ENCODE assay signal across 13 cellular contexts in genomic region chr6:107075951-107076381, GRCh38. TPM values are rescaled to one million over a fixed set of nuclear protein-coding genes. Genes with fewer than 3 reads are reported as not detected.
A peak's percentile ranks its signal among the peaks of the same experiment; 100 is the strongest.
DNase-seq lines count a peak whose midpoint lies in the region; ATAC-seq and TF ChIP-seq lines count a peak whose summit lies in the region.
"Had no signal": no experiment of that assay in that cellular context is flagged by ENCODE, and none has a peak within 500 bp of the region (broad histone marks: within the 10 kb centered on the region; RNA-seq: fewer than 3 reads in every experiment).

No MANE protein-coding gene starts in this region.

- H3K9me3 Mint-ChIP-seq in Calu3 (ENCODE audit: low read depth, unreplicated experiment) (no peaks in the 10 kb centered on the region), endothelial cell (ENCODE audit: unreplicated experiment) (no peaks in the 10 kb centered on the region)
- H3K9me3 Mint-ChIP-seq: CD4-positive, CD25-positive, alpha-beta regulatory T cell had no signal

- no peak for ATAC-seq in Right ventricle myocardium superior (ENCODE audit: poor library complexity)
- peak; percentile 95 for ATAC-seq in SK-N-SH treated with all-trans-retinoic acid at 6 μM for 48 hours
- peak; percentile 31 for ATAC-seq in aorta (ENCODE audit: low FRiP score)

- DNase-seq in cardiac muscle cell (ENCODE audit: low read depth in 1 of 2, low spot score in 1 of 2) (peak in 1 of 2 donors; percentile 66), Right ventricle myocardium superior (no peak), inferior parietal cortex (ENCODE audit: extremely low spot score) (peak; percentile 62), aorta (no peak), Calu3 (no peak), endothelial cell (ENCODE audit: low spot score) (no peak), NCI-H345 treated with DMSO at 0.1 percent for 48 hours (lab: John Stamatoyannopoulos, UW; ENCODE audit: unreplicated experiment) (no peak)
- DNase-seq: activated gamma-delta T cell; CD4-positive, CD25-positive, alpha-beta regulatory T cell; small intestine had no signal

- 45 to 52% methylated on average over 6 of the region's 6 CpGs for WGBS in aorta, 2 donors

- H3K4me3 Mint-ChIP-seq in Calu3 (ENCODE audit: low read depth, unreplicated experiment) (no peak overlapping the region), endothelial cell (ENCODE audit: unreplicated experiment) (no peak overlapping the region)
- H3K4me3 Mint-ChIP-seq: CD4-positive, CD25-positive, alpha-beta regulatory T cell had no signal

- no peak overlapping the region for H3K27ac Mint-ChIP-seq in Calu3 (ENCODE audit: unreplicated experiment)
- H3K27ac Mint-ChIP-seq in endothelial cell (ENCODE audit: unreplicated experiment), result no peak overlapping the region
- H3K27ac Mint-ChIP-seq: CD4-positive, CD25-positive, alpha-beta regulatory T cell had no signal

- H3K36me3 Mint-ChIP-seq in Calu3 (ENCODE audit: insufficient read depth, unreplicated experiment) (no peaks in the 10 kb centered on the region), endothelial cell (ENCODE audit: low read depth, unreplicated experiment) (peaks cover 2% of the 10 kb centered on the region)
- H3K36me3 Mint-ChIP-seq: CD4-positive, CD25-positive, alpha-beta regulatory T cell had no signal

- H3K27me3 ChIP-seq in cardiac muscle cell, result no peaks in the 10 kb centered on the region
- H3K27me3 ChIP-seq in aorta (ENCODE audit: control insufficient read depth in 1 of 2, insufficient read depth in 2 of 2, low read length in 1 of 2), result no peaks in the 10 kb centered on the region

- H3K9me3 ChIP-seq in cardiac muscle cell (ENCODE audit: low read depth) (no peaks in the 10 kb centered on the region), aorta (ENCODE audit: control insufficient read depth, low read length) (no peaks in the 10 kb centered on the region)
- H3K9me3 ChIP-seq: thoracic aorta had no signal

- no peaks in the 10 kb centered on the region for H3K36me3 ChIP-seq in cardiac muscle cell
- H3K36me3 ChIP-seq in aorta (ENCODE audit: control insufficient read depth in 1 of 2, insufficient read depth in 2 of 2, low read length in 1 of 2), result peaks cover 0 to 2% of the 10 kb centered on the region in 2 donors
- H3K36me3 ChIP-seq: thoracic aorta had no signal

- H3K27me3 Mint-ChIP-seq in Calu3 (ENCODE audit: unreplicated experiment) (no peaks in the 10 kb centered on the region), endothelial cell (ENCODE audit: unreplicated experiment) (peaks cover 10% of the 10 kb centered on the region)
- H3K27me3 Mint-ChIP-seq: CD4-positive, CD25-positive, alpha-beta regulatory T cell had no signal

- no peak overlapping the region for H3K27ac ChIP-seq in cardiac muscle cell
- no peak overlapping the region for H3K27ac ChIP-seq in aorta (ENCODE audit: low read depth in 1 of 2, low read length in 2 of 2)
- H3K27ac ChIP-seq: HL-60, thoracic aorta had no signal

- TF ChIP-seq CTCF in cardiac muscle cell (IDR thresholded peaks at IDR 0.05; ENCODE audit: low read depth, low read length) (peak; percentile 34), Calu3 (IDR thresholded peaks at IDR 0.05; ENCODE audit: unreplicated experiment) (no peak), endothelial cell (IDR thresholded peaks at IDR 0.05; ENCODE audit: unreplicated experiment) (no peak)

- intact Hi-C loops in Right ventricle myocardium superior (cut with DNase I), result no loop called here
- intact Hi-C loops in aorta (cut with DNase I), result no loop called here
- intact Hi-C loops in Calu3 (cut with micrococcal nuclease; ENCODE audit: unreplicated experiment), result no loop called here

- no peaks in the 10 kb centered on the region for H3K4me1 Mint-ChIP-seq in Calu3 (ENCODE audit: low read depth, unreplicated experiment)
- H3K4me1 Mint-ChIP-seq in endothelial cell (ENCODE audit: unreplicated experiment), result no peaks in the 10 kb centered on the region
- H3K4me1 Mint-ChIP-seq: CD4-positive, CD25-positive, alpha-beta regulatory T cell had no signal

- H3K4me1 ChIP-seq in cardiac muscle cell (ENCODE audit: low read depth) (no peaks in the 10 kb centered on the region), aorta (ENCODE audit: control insufficient read depth in 1 of 2, insufficient read depth in 2 of 2, low read length in 2 of 2) (no peaks in the 10 kb centered on the region)

- H3K4me3 ChIP-seq in cardiac muscle cell, result no peak overlapping the region
- H3K4me3 ChIP-seq in aorta (ENCODE audit: low read length in 2 of 2), result no peak overlapping the region
- H3K4me3 ChIP-seq: thoracic aorta had no signal

- CTCF ChIA-PET in Calu3 (lab: Charles Lee), result no interaction called here

- BruUV-seq in Calu3 (replicated peaks; lab: Mats Ljungman, UMichigan), result no TSS peak

TF ChIP-seq in SK-N-SH treated with all-trans-retinoic acid at 6 μM for 48 hours, 23 proteins besides CTCF, POLR2A, EP300 and RAD21 (continues in another document):
- TF ChIP-seq ZFP30 (CRISPR knock-in tag; IDR thresholded peaks at IDR 0.05) (no peak), TOX (CRISPR knock-in tag; IDR thresholded peaks at IDR 0.05; ENCODE audit: borderline replicate concordance) (no peak), SNAI2 (CRISPR knock-in tag; IDR thresholded peaks at IDR 0.05) (no peak), PATZ1 (CRISPR knock-in tag; IDR thresholded peaks at IDR 0.05; ENCODE audit: borderline replicate concordance) (no peak), CREB5 (CRISPR knock-in tag; IDR thresholded peaks at IDR 0.05; ENCODE audit: low read depth) (no peak), ZNF70 (CRISPR knock-in tag; IDR thresholded peaks at IDR 0.05) (no peak), TCF4 (CRISPR knock-in tag; IDR thresholded peaks at IDR 0.05; ENCODE audit: borderline replicate concordance) (no peak), ZFP3 (CRISPR knock-in tag; IDR thresholded peaks at IDR 0.05) (no peak), TSHZ2 (CRISPR knock-in tag; IDR thresholded peaks at IDR 0.05) (no peak), ESRRG (CRISPR knock-in tag; IDR thresholded peaks at IDR 0.05) (no peak)

RNA-seq across cellular contexts. Expression of gene BEND3, which starts 39.3 kb away (rescaled TPM):
- total RNA-seq in cardiac muscle cell (6.8 and 7.7 TPM in 2 replicates), Right ventricle myocardium superior (1.5 TPM), aorta (1 to 10 TPM; 1.4 to 1.6 TPM), Calu3 (2022) (10.0 and 11.8 TPM in 2 replicates), endothelial cell (ENCODE audit: unreplicated experiment) (5.8 TPM)
- polyA plus RNA-seq in cardiac muscle cell (3.0 and 3.4 TPM in 2 replicates), aorta (under 1 TPM; 0.13 to 0.33 TPM)

RNA-seq across cellular contexts. Expression of gene MTRES1, which starts 48.0 kb away (rescaled TPM):
- total RNA-seq in cardiac muscle cell (18.3 and 23.1 TPM in 2 replicates), Right ventricle myocardium superior (39.1 TPM), aorta (10 to 100 TPM; 14.1 to 15.2 TPM), Calu3 (2022) (19.1 and 24.2 TPM in 2 replicates), endothelial cell (ENCODE audit: unreplicated experiment) (11.5 TPM)
- polyA plus RNA-seq in cardiac muscle cell (37.8 and 44.8 TPM in 2 replicates), aorta (10 to 100 TPM; 22.6 to 35.1 TPM)
